ENCODE assay signal across 25 cellular contexts in genomic region chr16:3865241-3865640, GRCh38. TPM values are rescaled to one million over a fixed set of nuclear protein-coding genes. Genes with fewer than 3 reads are reported as not detected.
DNase-seq lines count a peak whose midpoint lies in the region; ATAC-seq and TF ChIP-seq lines count a peak whose summit lies in the region.
"Had no signal": no experiment of that assay in that cellular context is flagged by ENCODE, and none has a peak within 500 bp of the region (broad histone marks: within the 10 kb centered on the region; RNA-seq: fewer than 3 reads in every experiment).

No MANE protein-coding gene starts in this region.

- peak overlapping the region; percentile 58 for H3K27ac Mint-ChIP-seq in CD4-positive, alpha-beta T cell
- no peak overlapping the region for H3K27ac Mint-ChIP-seq in effector memory CD8-positive, alpha-beta T cell
- H3K27ac Mint-ChIP-seq: activated CD4-positive, alpha-beta memory T cell treated with anti-CD3 and anti-CD28 coated beads, Interleukin-2, amount 10 ng/mL, durations not matched to agents 7 days and 5 days; activated naive CD8-positive, alpha-beta T cell treated with anti-CD3 and anti-CD28 coated beads, Interleukin-2, amount 50 U/mL, for 24 hours had no signal

- peak overlapping the region; percentile 2 for H3K4me3 Mint-ChIP-seq in CD4-positive, alpha-beta T cell
- H3K4me3 Mint-ChIP-seq in effector memory CD8-positive, alpha-beta T cell = peak overlapping the region; percentile 1 to 11
- H3K4me3 Mint-ChIP-seq: activated CD4-positive, alpha-beta memory T cell treated with anti-CD3 and anti-CD28 coated beads, Interleukin-2, amount 10 ng/mL, durations not matched to agents 7 days and 5 days; activated naive CD8-positive, alpha-beta T cell treated with anti-CD3 and anti-CD28 coated beads, Interleukin-2, amount 50 U/mL, for 24 hours had no signal

- H2AK5ac ChIP-seq in trophoblast cell (ENCODE audit: low read length) = no peak overlapping the region

- no CpG with 5 or more reads among the region's 3 CpGs for WGBS in trophoblast cell (ENCODE audit: extremely low coverage, insufficient coverage, insufficient read length)

- CTCF ChIA-PET in CD4-positive, alpha-beta T cell (lab: Charles Lee) = interaction anchor here (1.0 to 1.4 kb wide), 2 partner anchors 12 to 16 kb away, joined by 3 to 4 read pairs; no protein-coding TSS in a partner anchor

- no peak for TF ChIP-seq CTCF in CD4-positive, alpha-beta T cell (IDR thresholded peaks at IDR 0.05)
- TF ChIP-seq CTCF in MM.1S (IDR thresholded peaks at IDR 0.05; ENCODE audit: low read length) = no peak

- no peak overlapping the region for H3K23ac ChIP-seq in trophoblast cell (ENCODE audit: low read length)

- peak overlapping the region; percentile 35 for H3K4ac ChIP-seq in trophoblast cell (ENCODE audit: low read depth, low read length)

- H2AFZ ChIP-seq in Karpas-422 (ENCODE audit: low read length) (no peak overlapping the region), trophoblast cell (ENCODE audit: insufficient read depth, low read length, poor library complexity) (no peak overlapping the region), MM.1S (ENCODE audit: low read length) (no peak overlapping the region)

- DNase-seq in CD4-positive, alpha-beta T cell = no peak
- no peak for DNase-seq in Karpas-422
- DNase-seq in effector memory CD8-positive, alpha-beta T cell = no peak
- no peak for DNase-seq in trophoblast cell
- no peak for DNase-seq in SW480 (ENCODE audit: low spot score)
- DNase-seq in MM.1S = no peak
- DNase-seq: activated CD4-positive, alpha-beta memory T cell treated with anti-CD3 and anti-CD28 coated beads, Interleukin-2, amount 10 ng/mL, durations not matched to agents 7 days and 5 days; activated CD4-positive, alpha-beta T cell treated with anti-CD3 and anti-CD28 coated beads for 1 hour; activated CD8-positive, alpha-beta memory T cell treated with anti-CD3 and anti-CD28 coated beads, Interleukin-2, amount 50 U/mL, for 48 hours; activated naive CD8-positive, alpha-beta T cell treated with anti-CD3 and anti-CD28 coated beads, Interleukin-2, amount 50 U/mL, for 24 hours; caudate nucleus; dermis blood vessel endothelial cell; DMS153; gastrocnemius medialis; left cardiac atrium; mesenchymal stem cell; NCI-H1092 treated with DMSO at 0.1 percent for 48 hours; NCI-H2029; NCI-H526; SJCRH30; small intestine; stimulated activated CD8-positive, alpha-beta memory T cell treated with anti-CD3 and anti-CD28 coated beads, Interleukin-4, amount 100 ng/mL, for 48 hours; T-helper 1 cell; transverse colon had no signal

- H3K4me3 ChIP-seq in Karpas-422 (ENCODE audit: low read length) = no peak overlapping the region
- no peak overlapping the region for H3K4me3 ChIP-seq in trophoblast cell (ENCODE audit: low read depth, low read length)
- H3K4me3 ChIP-seq in MM.1S (ENCODE audit: low read length) = no peak overlapping the region
- H3K4me3 ChIP-seq: gastrocnemius medialis, SJCRH30, transverse colon had no signal

- H3K27me3 ChIP-seq in CD4-positive, alpha-beta T cell (ENCODE audit: control insufficient read depth, insufficient read depth, low read length) = no peaks in the 10 kb centered on the region
- no peaks in the 10 kb centered on the region for H3K27me3 ChIP-seq in Karpas-422 (ENCODE audit: low read length)
- no peaks in the 10 kb centered on the region for H3K27me3 ChIP-seq in trophoblast cell (ENCODE audit: insufficient read depth, low read length)
- no peaks in the 10 kb centered on the region for H3K27me3 ChIP-seq in MM.1S (replicated peaks; ENCODE audit: insufficient read depth, low read length)
- H3K27me3 ChIP-seq: gastrocnemius medialis, SJCRH30, transverse colon had no signal

- no peaks in the 10 kb centered on the region for H3K27me3 Mint-ChIP-seq in CD4-positive, alpha-beta T cell
- H3K27me3 Mint-ChIP-seq in effector memory CD8-positive, alpha-beta T cell = no peaks in the 10 kb centered on the region
- H3K27me3 Mint-ChIP-seq: activated CD4-positive, alpha-beta memory T cell treated with anti-CD3 and anti-CD28 coated beads, Interleukin-2, amount 10 ng/mL, durations not matched to agents 7 days and 5 days; activated naive CD8-positive, alpha-beta T cell treated with anti-CD3 and anti-CD28 coated beads, Interleukin-2, amount 50 U/mL, for 24 hours had no signal

- H3F3A ChIP-seq in MM.1S (ENCODE audit: insufficient read depth, low read length) = no peaks in the 10 kb centered on the region

- H3K79me2 ChIP-seq in Karpas-422 (ENCODE audit: low read length) (peaks cover 100% of the 10 kb centered on the region), trophoblast cell (ENCODE audit: control insufficient read depth, insufficient read depth, low read length, poor library complexity) (peaks cover 27% of the 10 kb centered on the region), MM.1S (ENCODE audit: low read length) (peaks cover 100% of the 10 kb centered on the region)

- peaks cover 97% of the 10 kb centered on the region for H3K4me1 Mint-ChIP-seq in CD4-positive, alpha-beta T cell (ENCODE audit: low read depth)
- peaks cover 60 to 71% of the 10 kb centered on the region in 2 donors for H3K4me1 Mint-ChIP-seq in effector memory CD8-positive, alpha-beta T cell (ENCODE audit: low read depth in 2 of 2)

- no peak overlapping the region for H4K91ac ChIP-seq in trophoblast cell (ENCODE audit: low read depth, low read length)

- no peaks in the 10 kb centered on the region for H3K9me3 Mint-ChIP-seq in CD4-positive, alpha-beta T cell
- no peaks in the 10 kb centered on the region for H3K9me3 Mint-ChIP-seq in effector memory CD8-positive, alpha-beta T cell
- H3K9me3 Mint-ChIP-seq: activated CD4-positive, alpha-beta memory T cell treated with anti-CD3 and anti-CD28 coated beads, Interleukin-2, amount 10 ng/mL, durations not matched to agents 7 days and 5 days; activated naive CD8-positive, alpha-beta T cell treated with anti-CD3 and anti-CD28 coated beads, Interleukin-2, amount 50 U/mL, for 24 hours had no signal

- ATAC-seq in CD4-positive, alpha-beta T cell (ENCODE audit: poor library complexity) = no peak
- ATAC-seq in effector memory CD8-positive, alpha-beta T cell (replicated peaks) = no peak
- ATAC-seq in GM21737 (IDR thresholded peaks at IDR 0.05; ENCODE audit: unreplicated experiment) = no peak
- ATAC-seq: gastrocnemius medialis, left cardiac atrium had no signal

- no peaks in the 10 kb centered on the region for H3K36me3 ChIP-seq in Karpas-422 (ENCODE audit: insufficient read depth, low read length)
- no peaks in the 10 kb centered on the region for H3K36me3 ChIP-seq in trophoblast cell (ENCODE audit: control insufficient read depth in 1 of 2, insufficient read depth in 2 of 2, low read length in 2 of 2)
- H3K36me3 ChIP-seq in MM.1S (replicated peaks; ENCODE audit: insufficient read depth, low read length) = 0 out of 2 replicates have a peak, but pooled peaks cover 3% of the 10 kb centered on the region
- H3K36me3 ChIP-seq: gastrocnemius medialis, transverse colon had no signal

- H3K9ac ChIP-seq in Karpas-422 (ENCODE audit: low read length) (no peak overlapping the region), trophoblast cell (ENCODE audit: low read length) (no peak overlapping the region), MM.1S (ENCODE audit: low read length) (no peak overlapping the region)

- H3K9me2 ChIP-seq in Karpas-422 (replicated peaks; ENCODE audit: insufficient read depth, low read length) (no peaks in the 10 kb centered on the region), MM.1S (replicated peaks; ENCODE audit: insufficient read depth, low read length) (no peaks in the 10 kb centered on the region)

- no peak overlapping the region for H3K18ac ChIP-seq in trophoblast cell (ENCODE audit: low read length)

- H4K12ac ChIP-seq in trophoblast cell (ENCODE audit: low read depth, low read length) = no peak overlapping the region

- H4K8ac ChIP-seq in trophoblast cell (ENCODE audit: low read depth, low read length) = no peak overlapping the region

- H3K4me2 ChIP-seq in Karpas-422 (ENCODE audit: low read depth, low read length, poor library complexity, severe bottlenecking) (peak overlapping the region; percentile 3), trophoblast cell (ENCODE audit: low read length) (no peak overlapping the region), MM.1S (ENCODE audit: low read depth, low read length) (no peak overlapping the region)

- no peak overlapping the region for H2BK5ac ChIP-seq in trophoblast cell (ENCODE audit: low read depth, low read length, poor library complexity)

- no peaks in the 10 kb centered on the region for H3K9me3 ChIP-seq in CD4-positive, alpha-beta T cell (ENCODE audit: control insufficient read depth, low read length)
- no peaks in the 10 kb centered on the region for H3K9me3 ChIP-seq in Karpas-422 (ENCODE audit: low read length)
- no peaks in the 10 kb centered on the region for H3K9me3 ChIP-seq in trophoblast cell (ENCODE audit: insufficient read depth, low read depth, low read length)
- H3K9me3 ChIP-seq in MM.1S (replicated peaks; ENCODE audit: insufficient read depth, low read length) = no peaks in the 10 kb centered on the region
- H3K9me3 ChIP-seq: gastrocnemius medialis, SJCRH30, transverse colon had no signal

- no peak overlapping the region for H2BK120ac ChIP-seq in trophoblast cell (ENCODE audit: insufficient read depth, low read length, poor library complexity)

- intact Hi-C loops in CD4-positive, alpha-beta T cell (cut with DNase I, micrococcal nuclease) = loop anchor here in 1 of 2 experiments (2.0 kb wide), 1 partner anchor 30 kb away; no protein-coding TSS in a partner anchor

- peaks cover 42% of the 10 kb centered on the region for H4K20me1 ChIP-seq in Karpas-422 (ENCODE audit: insufficient read depth, low read depth, low read length)
- peaks cover 71% of the 10 kb centered on the region for H4K20me1 ChIP-seq in MM.1S (ENCODE audit: insufficient read depth, low read length)

- H3K36me3 Mint-ChIP-seq in CD4-positive, alpha-beta T cell (ENCODE audit: low read depth) = peaks cover 9% of the 10 kb centered on the region
- H3K36me3 Mint-ChIP-seq in effector memory CD8-positive, alpha-beta T cell (ENCODE audit: insufficient read depth) = peaks cover 18% of the 10 kb centered on the region

- H3K14ac ChIP-seq in trophoblast cell (ENCODE audit: low read length) = no peak overlapping the region

- no peak overlapping the region for H3K27ac ChIP-seq in CD4-positive, alpha-beta T cell (ENCODE audit: low read depth, low read length)
- H3K27ac ChIP-seq in Karpas-422 (ENCODE audit: low read length) = peak overlapping the region; percentile 22
- H3K27ac ChIP-seq in trophoblast cell (ENCODE audit: low read depth, low read length) = no peak overlapping the region
- no peak overlapping the region for H3K27ac ChIP-seq in MM.1S (ENCODE audit: low read length)
- H3K27ac ChIP-seq: SJCRH30, transverse colon had no signal

- H3K4me1 ChIP-seq in Karpas-422 (ENCODE audit: low read length) (peaks cover 84% of the 10 kb centered on the region), trophoblast cell (ENCODE audit: control insufficient read depth in 1 of 2, insufficient read depth in 2 of 2, low read length in 2 of 2) (peaks cover 23 to 27% of the 10 kb centered on the region in 2 experiments), MM.1S (ENCODE audit: low read length) (no peaks in the 10 kb centered on the region)

- H3K79me1 ChIP-seq in trophoblast cell (ENCODE audit: low read length) = no peaks in the 10 kb centered on the region

- H2BK12ac ChIP-seq in trophoblast cell (ENCODE audit: low read length) = no peak overlapping the region

- POLR2A ChIA-PET in CD4-positive, alpha-beta T cell (lab: Charles Lee) = interaction anchor here (0.7 kb wide), 1 partner anchor 15 kb away, joined by 3 read pairs; the partner anchor contains the start of gene CREBBP

RNA-seq across cellular contexts. Expression of gene CREBBP, which starts 15.3 kb away (rescaled TPM):
- total RNA-seq in CD4-positive, alpha-beta T cell = 100 to 1,000 TPM; 145 to 152 TPM
- 26.4 and 32.9 TPM in 2 replicates for total RNA-seq in Karpas-422 (2014; rRNA removed; shearing (Covaris generic); ENCODE audit: low replicate concordance)
- 31.9 and 34.3 TPM in 2 replicates for polyA plus RNA-seq in trophoblast cell (2013)
